In genomic region chr15:31350771-31351170, GRCh38 we compare ENCODE assay signal across 10 cellular contexts. TPM values are rescaled to one million over a fixed set of nuclear protein-coding genes. Genes with fewer than 3 reads are reported as not detected.
DNase-seq lines count a peak whose midpoint lies in the region; ATAC-seq and TF ChIP-seq lines count a peak whose summit lies in the region.
"Had no signal": no experiment of that assay in that cellular context is flagged by ENCODE, and none has a peak within 500 bp of the region (broad histone marks: within the 10 kb centered on the region; RNA-seq: fewer than 3 reads in every experiment).

No MANE protein-coding gene starts in this region.

- H3K4me3 ChIP-seq in body of pancreas: no peak overlapping the region

- H3K36me3 ChIP-seq in body of pancreas (replicated peaks in 1 of 2; ENCODE audit: insufficient read depth in 1 of 2, low read depth in 2 of 2): no peaks in the 10 kb centered on the region

- H3K27me3 ChIP-seq in body of pancreas: no peaks in the 10 kb centered on the region

- H3K27ac Mint-ChIP-seq in stimulated activated naive CD8-positive, alpha-beta T cell treated with anti-CD3 and anti-CD28 coated beads, Interleukin-15, Interleukin-2, amounts not matched to agents 100 ng/mL and 50 ng/mL, for 24 hours: peak overlapping the region; percentile 98
- peak overlapping the region; percentile 25 for H3K27ac Mint-ChIP-seq in nephron progenitor cell

- no peaks in the 10 kb centered on the region for H3K9me3 ChIP-seq in body of pancreas

- intact Hi-C loops in body of pancreas (cut with DNase I): no loop called here

- TF ChIP-seq CTCF in body of pancreas (IDR thresholded peaks at IDR 0.05) (no peak), nephron progenitor cell (IDR thresholded peaks at IDR 0.05) (no peak)

- DNase-seq in stimulated activated naive CD8-positive, alpha-beta T cell treated with anti-CD3 and anti-CD28 coated beads, Interleukin-15, Interleukin-2, amounts not matched to agents 100 U/mL and 50 U/mL, for 24 hours: no peak
- DNase-seq in body of pancreas: no peak
- no peak for DNase-seq in nephron progenitor cell
- DNase-seq in stimulated activated CD4-positive, alpha-beta T cell treated with anti-CD3 and anti-CD28 coated beads, Interleukin-2, amount 100 ng/mL, for 24 hours: no peak
- no peak for DNase-seq in NCI-H146 (lab: John Stamatoyannopoulos, UW)
- DNase-seq in RPMI8226: no peak
- DNase-seq in DMS79 treated with DMSO at 0.1 percent for 48 hours (lab: John Stamatoyannopoulos, UW): no peak
- DNase-seq: Karpas-422, NCI-H2081 treated with DMSO at 0.1 percent for 48 hours had no signal

- peaks cover 98% of the 10 kb centered on the region for H3K4me1 Mint-ChIP-seq in stimulated activated naive CD8-positive, alpha-beta T cell treated with anti-CD3 and anti-CD28 coated beads, Interleukin-15, Interleukin-2, amounts not matched to agents 100 ng/mL and 50 ng/mL, for 24 hours (ENCODE audit: low read depth)
- H3K4me1 Mint-ChIP-seq in nephron progenitor cell: peaks cover 42% of the 10 kb centered on the region

- peak overlapping the region in 3 of 4 donors; percentile 86 to 97 (median 91) for H3K27ac ChIP-seq in body of pancreas

- H3K27me3 Mint-ChIP-seq in stimulated activated naive CD8-positive, alpha-beta T cell treated with anti-CD3 and anti-CD28 coated beads, Interleukin-15, Interleukin-2, amounts not matched to agents 100 ng/mL and 50 ng/mL, for 24 hours: no peaks in the 10 kb centered on the region
- no peaks in the 10 kb centered on the region for H3K27me3 Mint-ChIP-seq in nephron progenitor cell (ENCODE audit: low read depth, poor library complexity)

- H3K9me3 Mint-ChIP-seq in stimulated activated naive CD8-positive, alpha-beta T cell treated with anti-CD3 and anti-CD28 coated beads, Interleukin-15, Interleukin-2, amounts not matched to agents 100 ng/mL and 50 ng/mL, for 24 hours: no peaks in the 10 kb centered on the region
- no peaks in the 10 kb centered on the region for H3K9me3 Mint-ChIP-seq in nephron progenitor cell

- WGBS in body of pancreas, 2 donors: 94 to 96% methylated on average over 7 of the region's 7 CpGs

- H3K4me1 ChIP-seq in body of pancreas: peaks cover 91% of the 10 kb centered on the region

- peaks cover 56% of the 10 kb centered on the region for H3K36me3 Mint-ChIP-seq in stimulated activated naive CD8-positive, alpha-beta T cell treated with anti-CD3 and anti-CD28 coated beads, Interleukin-15, Interleukin-2, amounts not matched to agents 100 ng/mL and 50 ng/mL, for 24 hours (ENCODE audit: low read depth)
- no peaks in the 10 kb centered on the region for H3K36me3 Mint-ChIP-seq in nephron progenitor cell (ENCODE audit: low read depth)

- no peak for ATAC-seq in stimulated activated naive CD8-positive, alpha-beta T cell treated with anti-CD3 and anti-CD28 coated beads, Interleukin-15, Interleukin-2, amounts not matched to agents 100 U/mL and 50 U/mL, for 24 hours
- ATAC-seq in body of pancreas: no peak

- peak overlapping the region; percentile 54 for H3K4me3 Mint-ChIP-seq in stimulated activated naive CD8-positive, alpha-beta T cell treated with anti-CD3 and anti-CD28 coated beads, Interleukin-15, Interleukin-2, amounts not matched to agents 100 ng/mL and 50 ng/mL, for 24 hours
- H3K4me3 Mint-ChIP-seq in nephron progenitor cell: no peak overlapping the region

- no peak for TF ChIP-seq POLR2A in body of pancreas (IDR thresholded peaks at IDR 0.05)

RNA-seq across cellular contexts. Expression of gene KLF13, which starts 24.1 kb away (rescaled TPM):
- total RNA-seq in body of pancreas: 10 to 100 TPM; 25.7 to 38.4 TPM
